19 cellular contexts compared by ENCODE assay signal in genomic region chr1:111015222-111015621, GRCh38. TPM values are rescaled to one million over a fixed set of nuclear protein-coding genes. Genes with fewer than 3 reads are reported as not detected.
DNase-seq lines count a peak whose midpoint lies in the region; ATAC-seq, FAIRE-seq and TF ChIP-seq lines count a peak whose summit lies in the region.
"Had no signal": no experiment of that assay in that cellular context is flagged by ENCODE, and none has a peak within 500 bp of the region (broad histone marks: within the 10 kb centered on the region; RNA-seq: fewer than 3 reads in every experiment).

No MANE protein-coding gene starts in this region.

- H3K79me2 ChIP-seq in K562 (ENCODE audit: control insufficient read depth, insufficient read depth, low read length) (no peaks in the 10 kb centered on the region), SK-N-SH (ENCODE audit: insufficient read depth) (no peaks in the 10 kb centered on the region)

- peak; percentile 71 for ATAC-seq in K562

- H3K9me3 ChIP-seq in NT2/D1 (ENCODE audit: insufficient read depth, low read length) = peaks cover 4% of the 10 kb centered on the region; the same call in 1 of the 2 replicates
- no peaks in the 10 kb centered on the region for H3K9me3 ChIP-seq in K562 (replicated peaks; ENCODE audit: control insufficient read depth, insufficient read depth, low read depth, low read length)
- H3K9me3 ChIP-seq in SK-N-SH = no peaks in the 10 kb centered on the region

- peak in 1 of 2 experiments; percentile 62; a peak in 2 of 4 replicates for TF ChIP-seq RAD21 in K562 (CRISPR knock-in tag; conservative IDR thresholded peaks at IDR 0.05 in 1 of 2, IDR thresholded peaks at IDR 0.05 in 1 of 2)
- TF ChIP-seq RAD21 in SK-N-SH (IDR thresholded peaks at IDR 0.05; ENCODE audit: low read length) = no peak

- TF ChIP-seq POLR2A in K562 (conservative IDR thresholded peaks at IDR 0.05) = no peak

- POLR2A ChIA-PET in K562 (lab: Yijun Ruan, JAX) (interaction anchor here (0.6 to 1.9 kb wide), 3 partner anchors 11 to 33 kb away, joined by 3 to 10 read pairs (median 3); no protein-coding TSS in a partner anchor), SK-N-SH (lab: Yijun Ruan, JAX) (no interaction called here)

- no peaks in the 10 kb centered on the region for H3K27me3 ChIP-seq in NT2/D1 (ENCODE audit: insufficient read depth, insufficient read length)
- peaks cover 0 to 7% of the 10 kb centered on the region in 2 experiments; a peak in 1 of 5 replicates for H3K27me3 ChIP-seq in K562 (ENCODE audit: control insufficient read depth in 2 of 2, insufficient read depth in 2 of 2, low read length in 2 of 2)
- no peaks in the 10 kb centered on the region; the same call in 1 of the 2 replicates for H3K27me3 ChIP-seq in SK-N-SH (ENCODE audit: insufficient read depth)

- no peak for TF ChIP-seq EP300 in K562 (IDR thresholded peaks at IDR 0.05; ENCODE audit: low read length)
- no peak for TF ChIP-seq EP300 in SK-N-SH (IDR thresholded peaks at IDR 0.05; ENCODE audit: borderline replicate concordance in 1 of 2, low read depth in 1 of 2, low read length in 1 of 2)

- in situ Hi-C loops in K562 (cut with MboI) = no loop called here

- BruUV-seq in K562 (replicated peaks; lab: Mats Ljungman, UMichigan) = no TSS peak

- WGBS in K562 (ENCODE audit: insufficient coverage, low coverage, missing lambda C conversion rate) = 4% methylated on average over 3 of the region's 3 CpGs
- WGBS in SK-N-SH (ENCODE audit: low lambda C conversion rate) = 0% methylated on average over 3 of the region's 3 CpGs

- H3K9me2 ChIP-seq in SK-N-SH = no peaks in the 10 kb centered on the region

- H3K9ac ChIP-seq in NT2/D1 (ENCODE audit: insufficient read length, low read depth) = no peak overlapping the region
- H3K9ac ChIP-seq in K562 (ENCODE audit: insufficient read depth in 1 of 2, low read depth in 2 of 2, low read length in 2 of 2) = no peak overlapping the region
- no peak overlapping the region for H3K9ac ChIP-seq in SK-N-SH

- no peak overlapping the region for H3K4me2 ChIP-seq in K562 (ENCODE audit: insufficient read depth, low read length)
- no peak overlapping the region for H3K4me2 ChIP-seq in SK-N-SH

- H3K27ac ChIP-seq in K562 (ENCODE audit: extremely low read depth, low read depth, low read length) (no peak overlapping the region), SK-N-SH (ENCODE audit: low read depth in 2 of 2, low read length in 1 of 2) (no peak overlapping the region)
- H3K27ac ChIP-seq: 22Rv1 had no signal

- H2AFZ ChIP-seq in K562 (ENCODE audit: low read depth, low read length) = no peak overlapping the region
- H2AFZ ChIP-seq in SK-N-SH (ENCODE audit: low read depth) = no peak overlapping the region

- no peak for FAIRE-seq in K562 (lab: Jason Lieb, UNC)
- no peak for FAIRE-seq in RCC 7860 (lab: Jason Lieb, UNC)

- H3K4me3 ChIP-seq in NT2/D1 (ENCODE audit: insufficient read length, low read depth) (no peak overlapping the region), K562 (no peak overlapping the region), SK-N-SH (ENCODE audit: low read depth in 2 of 2, low read length in 1 of 2) (no peak overlapping the region)

- H3F3A ChIP-seq in SK-N-SH (replicated peaks; ENCODE audit: insufficient read depth) = no peaks in the 10 kb centered on the region

- no peaks in the 10 kb centered on the region for H3K9me1 ChIP-seq in K562 (ENCODE audit: control insufficient read depth, insufficient read depth, low read length)

- CTCF ChIA-PET in K562 (lab: Yijun Ruan, JAX; ENCODE audit: low intra/inter-chr PET ratio) = no interaction called here
- CTCF ChIA-PET in SK-N-SH (lab: Yijun Ruan, JAX) = interaction anchor here (2.7 to 8.3 kb wide), 2 partner anchors 15 to 22 kb away, joined by 7 to 48 read pairs; no protein-coding TSS in a partner anchor

- peak; percentile 16 for DNase-seq in DMS53 (lab: John Stamatoyannopoulos, UW)
- DNase-seq in DMS53 treated with DMSO at 0.1 percent for 48 hours (lab: John Stamatoyannopoulos, UW; ENCODE audit: unreplicated experiment) = no peak
- DNase-seq in NT2/D1 (ENCODE audit: low read depth, low spot score) = peak; percentile 23
- peak in 2 of 4 experiments; percentile 19 to 22 for DNase-seq in K562 (ENCODE audit: extremely low read depth in 1 of 4, low spot score in 3 of 4)
- DNase-seq in RCC 7860 (ENCODE audit: low spot score) = no peak
- DNase-seq in activated gamma-delta T cell treated with Interleukin-2 at 50 U/mL for 16 hours = no peak
- no peak for DNase-seq in SK-N-SH
- DNase-seq: CD4-positive, alpha-beta T cell; DMS79 treated with DMSO at 0.1 percent for 48 hours; GF-D8; H9; KBM-7; NCI-H1092 treated with DMSO at 0.1 percent for 48 hours; NCI-H1694 treated with DMSO at 0.1 percent for 48 hours; NCI-H2171 treated with DMSO at 0.1 percent for 48 hours; NCI-H774; SHP77 treated with DMSO at 0.1 percent for 48 hours had no signal

- H4K20me1 ChIP-seq in K562 (replicated peaks; ENCODE audit: control insufficient read depth, insufficient read depth, low read length) (no peaks in the 10 kb centered on the region), SK-N-SH (ENCODE audit: insufficient read depth) (no peaks in the 10 kb centered on the region)

- no peaks in the 10 kb centered on the region for H3K4me1 ChIP-seq in NT2/D1 (ENCODE audit: insufficient read depth, insufficient read length)
- no peaks in the 10 kb centered on the region for H3K4me1 ChIP-seq in K562 (replicated peaks in 1 of 2; ENCODE audit: control insufficient read depth in 2 of 2, insufficient read depth in 2 of 2, low read length in 2 of 2)
- H3K4me1 ChIP-seq in SK-N-SH (ENCODE audit: control insufficient read depth in 1 of 2, insufficient read depth in 2 of 2, low read depth in 1 of 2, low read length in 1 of 2) = no peaks in the 10 kb centered on the region

- 0 out of 2 replicates have a peak, but pooled peaks have one; percentile 4 for TF ChIP-seq CTCF in GM12874 (IDR thresholded peaks at IDR 0.05; ENCODE audit: insufficient read depth, low read depth, low read length)
- TF ChIP-seq CTCF in K562 (IDR thresholded peaks at IDR 0.05 in 2 of 3, conservative IDR thresholded peaks at IDR 0.05 in 1 of 3; ENCODE audit: insufficient read depth in 2 of 3, low read depth in 1 of 3, low read length in 3 of 3) = peak; percentile 28 to 52 (median 38); a peak in 4 of 6 replicates
- no peak for TF ChIP-seq CTCF in SK-N-SH (IDR thresholded peaks at IDR 0.05)

- intact Hi-C loops in K562 (cut with micrococcal nuclease) = no loop called here

- H3K36me3 ChIP-seq in NT2/D1 (ENCODE audit: insufficient read depth, insufficient read length, low read length) (no peaks in the 10 kb centered on the region), K562 (ENCODE audit: control insufficient read depth, insufficient read depth, low read length) (no peaks in the 10 kb centered on the region), SK-N-SH (replicated peaks in 1 of 2; ENCODE audit: control insufficient read depth in 1 of 2, insufficient read depth in 2 of 2, low read length in 1 of 2) (no peaks in the 10 kb centered on the region)

TF ChIP-seq in K562, 482 proteins besides CTCF, POLR2A, EP300 and RAD21 (continues in another document):
- TF ChIP-seq ZBTB43 (CRISPR knock-in tag; IDR thresholded peaks at IDR 0.05) = no peak
- no peak for TF ChIP-seq EP400 (IDR thresholded peaks at IDR 0.05)
- no peak for TF ChIP-seq TEAD1 (CRISPR knock-in tag; IDR thresholded peaks at IDR 0.05)

TF ChIP-seq in SK-N-SH, 30 proteins besides CTCF, POLR2A, EP300 and RAD21 (continues in another document):
- TF ChIP-seq ELF1 (IDR thresholded peaks at IDR 0.05) = no peak
- TF ChIP-seq POLR2AphosphoS5 (IDR thresholded peaks at IDR 0.05; ENCODE audit: low read depth, low read length) = no peak
- TF ChIP-seq, protein P1, sequence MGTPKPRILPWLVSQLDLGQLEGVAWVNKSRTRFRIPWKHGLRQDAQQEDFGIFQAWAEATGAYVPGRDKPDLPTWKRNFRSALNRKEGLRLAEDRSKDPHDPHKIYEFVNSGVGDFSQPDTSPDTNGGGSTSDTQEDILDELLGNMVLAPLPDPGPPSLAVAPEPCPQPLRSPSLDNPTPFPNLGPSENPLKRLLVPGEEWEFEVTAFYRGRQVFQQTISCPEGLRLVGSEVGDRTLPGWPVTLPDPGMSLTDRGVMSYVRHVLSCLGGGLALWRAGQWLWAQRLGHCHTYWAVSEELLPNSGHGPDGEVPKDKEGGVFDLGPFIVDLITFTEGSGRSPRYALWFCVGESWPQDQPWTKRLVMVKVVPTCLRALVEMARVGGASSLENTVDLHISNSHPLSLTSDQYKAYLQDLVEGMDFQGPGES (IDR thresholded peaks at IDR 0.05; ENCODE audit: low read depth, low read length) = no peak
- no peak for TF ChIP-seq JUND (IDR thresholded peaks at IDR 0.05)
- no peak for TF ChIP-seq MEF2A (IDR thresholded peaks at IDR 0.05; ENCODE audit: borderline replicate concordance, low read depth)
- TF ChIP-seq RCOR1 (IDR thresholded peaks at IDR 0.05; ENCODE audit: low read length) = no peak

RNA-seq across cellular contexts. Expression of gene LRIF1, which starts 51.5 kb away (rescaled TPM):
- total RNA-seq in K562 (2011; cell fraction: chromatin; rRNA removed; ENCODE audit: low replicate concordance) = 18.8 and 70.7 TPM in 2 replicates
- total RNA-seq in K562 (2011; cell fraction: nucleolus; rRNA removed) = 14.5 and 16.8 TPM in 2 replicates
- total RNA-seq in K562 (2011; cell fraction: nucleoplasm; rRNA removed) = 30.1 and 35.5 TPM in 2 replicates
- 35.6 and 40.2 TPM in 2 replicates for total RNA-seq in K562 (2014; rRNA removed)
- 84.4 and 94.1 TPM in 2 replicates for total RNA-seq in K562 (2014; rRNA removed; fragmentation: Illumina TruSeq; extraction: Trizol)
- total RNA-seq in K562 (2015; rRNA removed; fragmentation: Illumina TruSeq; extraction: Trizol) = 82.8 and 88.8 TPM in 2 replicates
- 50.0 and 52.2 TPM in 2 replicates for total RNA-seq in K562 (2021)
- 46.8 and 48.6 TPM in 2 replicates for polyA plus RNA-seq in K562 (2011; rRNA removed)
- polyA plus RNA-seq in K562 (2011; cell fraction: cytosol; rRNA removed) = 11.8 and 19.3 TPM in 2 replicates
- polyA plus RNA-seq in K562 (2011; cell fraction: nucleus; rRNA removed) = 22.3 and 27.1 TPM in 2 replicates
- 50.9 and 53.6 TPM in 2 replicates for polyA plus RNA-seq in K562 (2012)
- polyA plus RNA-seq in K562 (2014; fragmentation: Illumina TruSeq; extraction: Trizol) = 67.2 and 74.1 TPM in 2 replicates
- 10 to 100 TPM; 79.7 to 86.1 TPM for polyA plus RNA-seq in K562 (2014; fragmentation: Nextera tagmentation; extraction: Ambion mirVana)
- 39.9 and 45.7 TPM in 2 replicates for polyA plus RNA-seq in K562 (2014; rRNA removed)
- 45.8 and 57.1 TPM in 2 replicates for polyA minus RNA-seq in K562 (2011; rRNA and poly(A)+ RNA removed)
- polyA minus RNA-seq in K562 (2011; cell fraction: cytosol; rRNA and poly(A)+ RNA removed) = 32.4 and 36.3 TPM in 2 replicates
- 25.7 and 44.2 TPM in 2 replicates for polyA minus RNA-seq in K562 (2011; cell fraction: nucleus; rRNA and poly(A)+ RNA removed)
- polyA plus RNA-seq in SK-N-SH (2012; rRNA removed) = 6.6 and 8.3 TPM in 2 replicates
- 10.9 and 15.5 TPM in 2 replicates for polyA plus RNA-seq in SK-N-SH (2012; cell fraction: cytosol; rRNA removed)
- 3.0 and 5.6 TPM in 2 replicates for polyA plus RNA-seq in SK-N-SH (2012; cell fraction: nucleus; rRNA removed)

Comparison
In these comparisons a context has a peak if more than half of its experiments do, and no peak if none do; other contexts are left out.
1. DNase-seq: peak in DMS53 (single experiment) and NT2/D1 (single experiment); none in DMS53 treated with DMSO at 0.1 percent for 48 hours (single experiment), RCC 7860 (single experiment), activated gamma-delta T cell treated with Interleukin-2 at 50 U/mL for 16 hours (single experiment) and SK-N-SH (single experiment).